23 cellular contexts compared by ENCODE assay signal in the genomic region with DNA sequence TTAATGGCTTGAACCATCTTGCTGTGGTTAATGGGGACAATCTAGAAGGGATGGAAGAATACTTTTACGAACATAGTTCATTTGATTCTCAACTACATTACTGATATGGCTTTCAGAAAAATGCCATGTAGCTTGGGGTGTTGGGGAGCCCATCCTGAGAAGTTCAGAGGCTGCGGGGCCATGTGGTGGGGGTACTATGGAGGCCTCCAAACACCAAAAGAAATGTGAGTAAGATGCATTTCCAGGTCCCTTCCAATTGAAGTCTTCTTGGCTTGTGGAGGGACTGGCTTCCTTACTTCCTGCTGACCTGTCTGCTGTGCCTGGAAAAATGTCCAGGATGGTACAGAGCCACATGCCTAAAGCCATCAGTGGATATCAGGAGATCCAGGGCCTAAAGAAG. TPM values are rescaled to one million over a fixed set of nuclear protein-coding genes. Genes with fewer than 3 reads are reported as not detected.
DNase-seq lines count a peak whose midpoint lies in the region; ATAC-seq and TF ChIP-seq lines count a peak whose summit lies in the region.
"Had no signal": no experiment of that assay in that cellular context is flagged by ENCODE, and none has a peak within 500 bp of the region (broad histone marks: within the 10 kb centered on the region; RNA-seq: fewer than 3 reads in every experiment).

No MANE protein-coding gene starts in this region.

- no peaks in the 10 kb centered on the region for H3K79me1 ChIP-seq in mesendoderm (ENCODE audit: low read length)

- peak overlapping the region; percentile 36 for H3K27ac Mint-ChIP-seq in Caco-2 (ENCODE audit: unreplicated experiment)
- H3K27ac Mint-ChIP-seq: CD14-positive monocyte; CD4-positive, alpha-beta memory T cell; CD8-positive, alpha-beta memory T cell had no signal

- POLR2A ChIA-PET in Caco-2 (lab: Charles Lee) = no interaction called here

- CTCF ChIA-PET in Caco-2 (lab: Charles Lee) = no interaction called here

- no peak overlapping the region for H2BK15ac ChIP-seq in mesendoderm (replicated peaks; ENCODE audit: low read depth)

- H3K9ac ChIP-seq in liver (ENCODE audit: low read depth in 1 of 2, low read length in 2 of 2) = no peak overlapping the region
- no peak overlapping the region for H3K9ac ChIP-seq in mesendoderm (ENCODE audit: low read length)
- H3K9ac ChIP-seq: BLaER1 had no signal

- H3K36me3 ChIP-seq in Caco-2 (ENCODE audit: control insufficient read depth, insufficient read depth, low read length) = no peaks in the 10 kb centered on the region
- no peaks in the 10 kb centered on the region for H3K36me3 ChIP-seq in hepatocyte (replicated peaks; ENCODE audit: insufficient read depth, low read depth)
- no peaks in the 10 kb centered on the region for H3K36me3 ChIP-seq in liver (ENCODE audit: control insufficient read depth in 4 of 4, insufficient read depth in 3 of 4, low read depth in 1 of 4, low read length in 3 of 4)
- H3K36me3 ChIP-seq in lung (ENCODE audit: control insufficient read depth in 2 of 2, insufficient read depth in 2 of 2, low read length in 2 of 2) = no peaks in the 10 kb centered on the region
- H3K36me3 ChIP-seq in mesendoderm (ENCODE audit: control insufficient read depth, insufficient read depth, low read length) = no peaks in the 10 kb centered on the region
- H3K36me3 ChIP-seq: BE2C, BLaER1 had no signal

- H3K4me1 Mint-ChIP-seq in Caco-2 (ENCODE audit: low read depth, unreplicated experiment) = peaks cover 55% of the 10 kb centered on the region
- H3K4me1 Mint-ChIP-seq: CD14-positive monocyte; CD4-positive, alpha-beta memory T cell; CD4-positive, CD25-positive, alpha-beta regulatory T cell; CD8-positive, alpha-beta memory T cell had no signal

- H3K18ac ChIP-seq in mesendoderm (ENCODE audit: low read length) = no peak overlapping the region

- H3K4ac ChIP-seq in mesendoderm (ENCODE audit: low read depth, low read length) = no peak overlapping the region

- intact Hi-C loops in Caco-2 (cut with micrococcal nuclease; ENCODE audit: unreplicated experiment) = loop anchor here (1.0 kb wide), 2 partner anchors 11 to 19 kb away; no protein-coding TSS in a partner anchor

- H3K9me3 Mint-ChIP-seq in Caco-2 (ENCODE audit: unreplicated experiment) = peaks cover 13% of the 10 kb centered on the region

- BruUV-seq in Caco-2 (replicated peaks; lab: Mats Ljungman, UMichigan) = no TSS peak

- peaks cover 43% of the 10 kb centered on the region for H3K4me1 ChIP-seq in Caco-2
- H3K4me1 ChIP-seq in hepatocyte (ENCODE audit: insufficient read depth) = peaks cover 11% of the 10 kb centered on the region
- H3K4me1 ChIP-seq in liver (ENCODE audit: control insufficient read depth in 4 of 4, insufficient read depth in 4 of 4, low read length in 3 of 4) = peaks cover 12 to 74% (median 57%) of the 10 kb centered on the region in 4 donors
- H3K4me1 ChIP-seq in lung (ENCODE audit: control insufficient read depth in 2 of 2, insufficient read depth in 2 of 2, low read length in 2 of 2) = no peaks in the 10 kb centered on the region
- H3K4me1 ChIP-seq in mesendoderm (ENCODE audit: control insufficient read depth, low read depth, low read length) = no peaks in the 10 kb centered on the region
- H3K4me1 ChIP-seq: BE2C, BLaER1 had no signal

- no peak overlapping the region for H2AFZ ChIP-seq in hepatocyte

- no peaks in the 10 kb centered on the region for H3K27me3 ChIP-seq in Caco-2 (replicated peaks; ENCODE audit: control insufficient read depth, insufficient read depth, low read length)
- no peaks in the 10 kb centered on the region for H3K27me3 ChIP-seq in hepatocyte
- H3K27me3 ChIP-seq in liver (ENCODE audit: control insufficient read depth in 4 of 4, insufficient read depth in 4 of 4, low read length in 3 of 4) = no peaks in the 10 kb centered on the region
- no peaks in the 10 kb centered on the region for H3K27me3 ChIP-seq in lung (ENCODE audit: control insufficient read depth, insufficient read depth)
- H3K27me3 ChIP-seq in mesendoderm (ENCODE audit: insufficient read depth, low read length, poor library complexity) = no peaks in the 10 kb centered on the region
- H3K27me3 ChIP-seq: BE2C, BLaER1 had no signal

- TF ChIP-seq RAD21 in liver (IDR thresholded peaks at IDR 0.05) = no peak

- no peaks in the 10 kb centered on the region for H3K27me3 Mint-ChIP-seq in Caco-2 (ENCODE audit: insufficient read depth, unreplicated experiment)
- H3K27me3 Mint-ChIP-seq: CD4-positive, alpha-beta memory T cell had no signal

- H3K4me2 ChIP-seq in hepatocyte (no peak overlapping the region), mesendoderm (ENCODE audit: low read length) (no peak overlapping the region)
- H3K4me2 ChIP-seq: BLaER1 had no signal

- no peaks in the 10 kb centered on the region for H4K20me1 ChIP-seq in hepatocyte (ENCODE audit: insufficient read depth, poor library complexity, severe bottlenecking)
- H4K20me1 ChIP-seq: BLaER1 had no signal

- H3K4me3 ChIP-seq in Caco-2 (ENCODE audit: low read depth, low read length) (no peak overlapping the region), hepatocyte (no peak overlapping the region), liver (ENCODE audit: low read depth in 1 of 3, low read length in 3 of 3) (peak overlapping the region in 1 of 3 donors; percentile 18), lung (no peak overlapping the region), mesendoderm (ENCODE audit: low read length) (no peak overlapping the region)
- H3K4me3 ChIP-seq: BLaER1 had no signal

- H3K56ac ChIP-seq in mesendoderm (ENCODE audit: low read length) = no peak overlapping the region

- peak overlapping the region; percentile 30 for H3K4me3 Mint-ChIP-seq in Caco-2 (ENCODE audit: unreplicated experiment)
- H3K4me3 Mint-ChIP-seq: CD14-positive monocyte; CD4-positive, alpha-beta memory T cell; CD4-positive, CD25-positive, alpha-beta regulatory T cell; CD8-positive, alpha-beta memory T cell had no signal

- no peak overlapping the region for H2BK120ac ChIP-seq in mesendoderm (ENCODE audit: low read depth, low read length)

- 96% methylated on average over 2 of the region's 2 CpGs for WGBS in hepatocyte (ENCODE audit: low lambda C conversion rate, missing lambda C conversion rate)
- WGBS in liver = 81% methylated on average over 2 of the region's 2 CpGs
- WGBS in lung, 2 donors = 95 to 96% methylated on average over 2 of the region's 2 CpGs
- no CpG with 5 or more reads among the region's 2 CpGs for WGBS in mesendoderm (ENCODE audit: extremely low coverage, insufficient coverage, low lambda C conversion rate)

- H4K5ac ChIP-seq in mesendoderm (ENCODE audit: low read length) = no peak overlapping the region

- DNase-seq in Caco-2 (no peak), hepatocyte (ENCODE audit: low spot score) (no peak), lung (ENCODE audit: low spot score) (peak; percentile 17), mesendoderm (no peak), NCI-H1105 (lab: John Stamatoyannopoulos, UW) (no peak), GM20000 (ENCODE audit: low spot score) (no peak)
- DNase-seq: 8988T; ACHN; BE2C; C1 segment of cervical spinal cord; Calu3; CD4-positive, alpha-beta memory T cell; CD4-positive, CD25-positive, alpha-beta regulatory T cell; CD8-positive, alpha-beta memory T cell; COR-L47; DMS79 treated with DMSO at 0.1 percent for 48 hours; GF-D8 had no signal

- no peak overlapping the region for H2AK5ac ChIP-seq in mesendoderm (ENCODE audit: low read length)

- no peaks in the 10 kb centered on the region for H3K36me3 Mint-ChIP-seq in Caco-2 (ENCODE audit: insufficient read depth, unreplicated experiment)
- H3K36me3 Mint-ChIP-seq: CD14-positive monocyte; CD4-positive, alpha-beta memory T cell; CD4-positive, CD25-positive, alpha-beta regulatory T cell; CD8-positive, alpha-beta memory T cell had no signal

- H3K27ac ChIP-seq in hepatocyte = peak overlapping the region; percentile 66
- H3K27ac ChIP-seq in liver (ENCODE audit: low read depth in 1 of 2, low read length in 2 of 2) = peak overlapping the region; percentile 63 to 75
- H3K27ac ChIP-seq in lung (ENCODE audit: low read depth in 1 of 2, low read length in 1 of 2) = no peak overlapping the region
- H3K27ac ChIP-seq in mesendoderm (ENCODE audit: low read depth, low read length) = no peak overlapping the region
- H3K27ac ChIP-seq: BLaER1 had no signal

- H3K79me2 ChIP-seq in hepatocyte (no peaks in the 10 kb centered on the region), mesendoderm (ENCODE audit: control insufficient read depth, insufficient read depth, low read length) (no peaks in the 10 kb centered on the region)

- H4K8ac ChIP-seq in mesendoderm (ENCODE audit: low read depth, low read length) = no peak overlapping the region

- ATAC-seq in lung (ENCODE audit: insufficient read depth, low FRiP score) (no peak), HG03432 (IDR thresholded peaks at IDR 0.05; ENCODE audit: unreplicated experiment) (no peak)

- no peak overlapping the region for H3K23ac ChIP-seq in mesendoderm (ENCODE audit: low read length)

- no peaks in the 10 kb centered on the region for H3K9me2 ChIP-seq in hepatocyte (replicated peaks; ENCODE audit: insufficient read depth)

- TF ChIP-seq CTCF in Caco-2 (IDR thresholded peaks at IDR 0.05; ENCODE audit: insufficient read depth in 1 of 2, low read depth in 1 of 2, low read length in 1 of 2, severe bottlenecking in 1 of 2, unreplicated experiment in 1 of 2) (no peak), hepatocyte (IDR thresholded peaks at IDR 0.05; ENCODE audit: poor library complexity) (no peak), liver (IDR thresholded peaks at IDR 0.05; ENCODE audit: low read depth, low read length, missing input control) (no peak), lung (IDR thresholded peaks at IDR 0.05; ENCODE audit: control extremely low read depth, extremely low read depth) (no peak), GM20000 (IDR thresholded peaks at IDR 0.05; ENCODE audit: extremely low read depth, missing control alignments) (no peak)

- no peak overlapping the region for H2BK5ac ChIP-seq in mesendoderm (ENCODE audit: low read length)

- H3K9me3 ChIP-seq in Caco-2 = no peaks in the 10 kb centered on the region
- H3K9me3 ChIP-seq in hepatocyte (ENCODE audit: low read depth) = no peaks in the 10 kb centered on the region
- no peaks in the 10 kb centered on the region for H3K9me3 ChIP-seq in liver (ENCODE audit: control insufficient read depth in 4 of 4, low read length in 3 of 4)
- no peaks in the 10 kb centered on the region for H3K9me3 ChIP-seq in lung (ENCODE audit: control insufficient read depth in 2 of 2, insufficient read depth in 1 of 2, low read length in 1 of 2)
- H3K9me3 ChIP-seq: BE2C, BLaER1 had no signal

TF ChIP-seq in liver, 16 proteins besides CTCF, POLR2A, EP300 and RAD21 (continues in another document):
- TF ChIP-seq EGR1 (IDR thresholded peaks at IDR 0.05; ENCODE audit: low read depth in 2 of 2) = no peak

RNA-seq across cellular contexts. Expression of gene MBL2, which starts 1.6 kb away (rescaled TPM):
- total RNA-seq in Caco-2 (2022) (0.20 and 0.46 TPM in 2 replicates), hepatocyte (0.64 and 1.1 TPM in 2 replicates), liver (100 to 1,000 TPM in 1 of 2 donors, 10 to 100 TPM in 1; 36.2 to 222 TPM), lung (under 1 TPM in 1 of 2 donors, not detected in 1; 0.06 TPM)
- polyA plus RNA-seq in hepatocyte (0.04 and 0.21 TPM in 2 replicates), liver (100 to 1,000 TPM in 1 of 2 donors, 10 to 100 TPM in 1; 80.8 to 128 TPM), lung (not detected)
- not detected for polyA plus RNA-seq in mesendoderm (2013, experiment 1 of 2)
- not detected for polyA plus RNA-seq in mesendoderm (2013, experiment 2 of 2)
- total RNA-seq: A673; Calu3; CD4-positive, alpha-beta memory T cell; CD4-positive, CD25-positive, alpha-beta regulatory T cell; CD8-positive, alpha-beta memory T cell had no signal
- polyA plus RNA-seq: AG04450; CD14-positive monocyte; CD4-positive, alpha-beta memory T cell; CD4-positive, CD25-positive, alpha-beta regulatory T cell; CD8-positive, alpha-beta memory T cell had no signal

Comparison
In these comparisons a context has a peak if more than half of its experiments do, and no peak if none do; other contexts are left out.
1. H3K27ac ChIP-seq: peak in hepatocyte (single experiment) and liver (2 of 2); none in lung (0 of 2) and mesendoderm (single experiment).
2. RNA of gene MBL2, which starts 1.6 kb away (total RNA-seq): 36.2 to 222 TPM in liver; 0.64 to 1.1 TPM in hepatocyte, 0.20 to 0.46 TPM in Caco-2 and 0.06 TPM in lung; every median in the first group is over 10 times any median in the second.